Comparison of ENCODE assay signal across 16 cellular contexts in the genomic region with DNA sequence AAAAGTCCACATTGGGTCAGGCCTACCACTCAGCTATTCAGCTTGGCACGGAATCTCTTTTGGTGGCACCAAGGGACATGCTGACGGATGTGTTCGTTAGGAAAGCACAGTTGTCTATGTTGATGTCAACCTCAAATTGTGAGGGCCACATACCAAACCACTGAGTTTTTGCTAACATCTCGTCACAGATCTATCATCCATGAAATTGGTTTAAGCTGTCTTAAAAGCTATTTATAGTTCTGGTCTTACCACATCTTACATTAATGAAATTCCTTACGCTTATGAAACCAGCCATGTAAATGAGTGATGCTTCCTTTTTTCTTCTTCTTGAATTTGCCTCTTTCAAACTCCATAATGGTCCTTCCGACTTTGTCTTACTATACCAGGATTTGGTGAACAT.
A peak's percentile ranks its signal among the peaks of the same experiment; 100 is the strongest.
DNase-seq lines count a peak whose midpoint lies in the region; ATAC-seq and TF ChIP-seq lines count a peak whose summit lies in the region.
"Had no signal": no experiment of that assay in that cellular context is flagged by ENCODE, and none has a peak within 500 bp of the region (broad histone marks: within the 10 kb centered on the region; RNA-seq: fewer than 3 reads in every experiment).

No MANE protein-coding gene starts in this region.

- H3K27ac ChIP-seq in SK-N-MC (peak overlapping the region; percentile 82), lower lobe of right lung (no peak overlapping the region)
- H3K27ac ChIP-seq: 22Rv1, skin epidermis had no signal

- DNase-seq in SIG-M5 treated with dmso at 0.1 percent for 504 hours (lab: John Stamatoyannopoulos, UW; ENCODE audit: unreplicated experiment) (peak; percentile 66), SIG-M5 (lab: John Stamatoyannopoulos, UW) (no peak), SK-N-MC (ENCODE audit: low read depth, low spot score) (peak; percentile 40), foreskin melanocyte (peak; percentile 87), inferior parietal cortex (ENCODE audit: extremely low spot score) (no peak), lower lobe of right lung (no peak), T-helper 1 cell (no peak)
- no peak for DNase-seq in stimulated activated CD4-positive, alpha-beta T cell treated with anti-CD3 and anti-CD28 coated beads, Interleukin-12 subunit alpha, Interleukin-12 subunit beta, amount 100 ng/mL, for 4 hours
- DNase-seq: activated CD8-positive, alpha-beta memory T cell treated with anti-CD3 and anti-CD28 coated beads, Interleukin-2, amount 10 ng/mL, durations not matched to agents 7 days and 5 days; activated naive CD4-positive, alpha-beta T cell treated with anti-CD3 and anti-CD28 coated beads for 36 hours; caudate nucleus; NK-92 treated with Interleukin-12 subunit alpha and Interleukin-12 subunit beta, amount 100 ng/mL, for 24 hours; SK-N-SH had no signal

- TF ChIP-seq CTCF in lower lobe of right lung (IDR thresholded peaks at IDR 0.05): no peak

- H3K27me3 ChIP-seq in lower lobe of right lung (ENCODE audit: low read depth): no peaks in the 10 kb centered on the region

- H3K36me3 ChIP-seq in SK-N-MC (ENCODE audit: insufficient read depth, low read length): no peaks in the 10 kb centered on the region
- H3K36me3 ChIP-seq in lower lobe of right lung: no peaks in the 10 kb centered on the region

- H3K4me3 ChIP-seq in SK-N-MC (peak overlapping the region; percentile 14; the same call in 1 of the 2 replicates), lower lobe of right lung (no peak overlapping the region)
- H3K4me3 ChIP-seq: skin epidermis had no signal

- intact Hi-C loops in lower lobe of right lung (cut with DNase I): no loop called here

- no peak for ATAC-seq in lower lobe of right lung
- ATAC-seq: activated CD8-positive, alpha-beta memory T cell treated with anti-CD3 and anti-CD28 coated beads, Interleukin-2, amount 10 ng/mL, durations not matched to agents 7 days and 5 days; HCT116 had no signal

- H3K9me3 ChIP-seq in SK-N-MC (ENCODE audit: low read depth, low read length): no peaks in the 10 kb centered on the region
- H3K9me3 ChIP-seq in lower lobe of right lung: no peaks in the 10 kb centered on the region
- H3K9me3 ChIP-seq: SK-N-SH had no signal

- no peak overlapping the region for H3K9ac ChIP-seq in SK-N-MC (ENCODE audit: insufficient read length)
- H3K9ac ChIP-seq: SK-N-SH had no signal

- H3K4me1 ChIP-seq in lower lobe of right lung: peaks cover 34% of the 10 kb centered on the region

Comparison
In these comparisons a context has a peak if more than half of its experiments do, and no peak if none do; other contexts are left out.
1. DNase-seq: peak in SIG-M5 treated with dmso at 0.1 percent for 504 hours (single experiment), SK-N-MC (single experiment) and foreskin melanocyte (single experiment); none in SIG-M5 (single experiment), inferior parietal cortex (single experiment), stimulated activated CD4-positive, alpha-beta T cell treated with anti-CD3 and anti-CD28 coated beads, Interleukin-12 subunit alpha, Interleukin-12 subunit beta, amount 100 ng/mL, for 4 hours (single experiment), lower lobe of right lung (single experiment) and T-helper 1 cell (0 of 5).